8 cellular contexts compared by ENCODE assay signal in the genomic region with DNA sequence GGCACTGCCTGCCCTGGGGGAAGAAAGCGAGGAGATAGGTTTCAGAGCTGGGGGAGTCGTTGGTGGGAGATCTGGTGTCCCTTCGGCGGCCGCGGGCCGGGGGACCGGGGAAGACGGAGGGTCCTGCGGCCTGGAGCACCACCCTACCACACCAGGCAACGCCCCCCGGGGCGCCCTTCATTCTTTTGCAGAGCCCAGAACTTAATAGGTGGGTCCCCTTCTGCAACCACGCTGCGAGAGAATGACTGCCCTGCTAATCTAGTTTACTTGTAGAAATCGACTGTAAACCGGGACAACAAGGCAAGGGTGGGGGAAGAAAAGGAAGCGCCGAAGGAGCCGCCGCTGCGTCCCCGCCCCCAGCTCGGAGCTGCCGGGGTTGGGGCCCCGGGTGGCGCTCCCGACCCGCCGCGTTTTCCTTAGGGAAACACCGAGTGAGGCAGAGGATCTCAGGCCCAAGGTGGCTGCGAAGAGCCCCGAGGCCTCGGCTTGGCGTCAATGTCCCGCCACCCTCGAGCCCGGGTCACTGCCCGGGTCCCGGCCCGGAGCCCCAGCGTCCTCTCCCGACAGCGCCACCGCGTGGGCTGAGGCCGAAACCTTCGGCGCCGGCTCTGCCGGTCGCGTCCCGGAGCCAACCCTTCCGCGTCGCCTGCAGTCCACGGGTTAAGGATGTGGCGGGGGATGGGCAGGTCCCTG. TPM values are rescaled to one million over a fixed set of nuclear protein-coding genes. Genes with fewer than 3 reads are reported as not detected.
DNase-seq lines count a peak whose midpoint lies in the region; FAIRE-seq and TF ChIP-seq lines count a peak whose summit lies in the region.

No MANE protein-coding gene starts in this region.

- peak; percentile 33; the same call in 1 of the 2 replicates for TF ChIP-seq RAD21 in SK-N-SH (IDR thresholded peaks at IDR 0.05; ENCODE audit: low read length)

- H3K9me3 ChIP-seq in SK-N-SH: no peaks in the 10 kb centered on the region

- peak; percentile 77 for TF ChIP-seq CTCF in SK-N-SH (IDR thresholded peaks at IDR 0.05)
- peak; percentile 97 for TF ChIP-seq CTCF in chondrocyte (IDR thresholded peaks at IDR 0.05)

- no peaks in the 10 kb centered on the region for H3K9me2 ChIP-seq in SK-N-SH

- peaks cover 20% of the 10 kb centered on the region for H3K4me1 Mint-ChIP-seq in chondrocyte (ENCODE audit: low read depth)

- H3K4me3 Mint-ChIP-seq in chondrocyte (ENCODE audit: unreplicated experiment): peak overlapping the region; percentile 57

- H3K9me3 Mint-ChIP-seq in chondrocyte (ENCODE audit: low read depth): no peaks in the 10 kb centered on the region

- H3K27ac Mint-ChIP-seq in chondrocyte (ENCODE audit: unreplicated experiment): no peak overlapping the region

- peak overlapping the region; percentile 54; the same call in 1 of the 2 replicates for H2AFZ ChIP-seq in SK-N-SH (ENCODE audit: low read depth)

- peak overlapping the region; percentile 74 for H3K4me2 ChIP-seq in SK-N-SH

- POLR2A ChIA-PET in SK-N-SH (lab: Yijun Ruan, JAX): no interaction called here

- CTCF ChIA-PET in SK-N-SH (lab: Yijun Ruan, JAX): interaction anchor here (1.0 to 3.4 kb wide), 7 partner anchors 10 to 1148 kb away, joined by 3 to 12 read pairs (median 4); no protein-coding TSS in a partner anchor

- H3K27ac ChIP-seq in SK-N-SH (ENCODE audit: low read depth in 2 of 2, low read length in 1 of 2): no peak overlapping the region

- 2% methylated on average over 25 of the region's 60 CpGs for WGBS in SK-N-SH (ENCODE audit: low lambda C conversion rate)

- H3K4me3 ChIP-seq in SK-N-SH (ENCODE audit: low read depth in 2 of 2, low read length in 1 of 2): peak overlapping the region; percentile 31 to 61

- no peaks in the 10 kb centered on the region for H4K20me1 ChIP-seq in SK-N-SH (ENCODE audit: insufficient read depth)

- peaks cover 8% of the 10 kb centered on the region for H3F3A ChIP-seq in SK-N-SH (replicated peaks; ENCODE audit: insufficient read depth)

- DNase-seq in activated CD4-positive, alpha-beta T cell treated with anti-CD3 and anti-CD28 coated beads for 48 hours: peak; percentile 80
- no peak for DNase-seq in activated CD4-positive, alpha-beta T cell treated with anti-CD3 and anti-CD28 coated beads, Interleukin-2, amount 50 U/mL, for 4 hours
- DNase-seq in HTR-8/SVneo (ENCODE audit: insufficient read length, low spot score) (peak; percentile 81), SK-N-SH (peak; percentile 90), chondrocyte (ENCODE audit: low spot score) (no peak), kidney glomerular epithelial cell (lab: John Stamatoyannopoulos, UW) (peak; percentile 19)
- peak; percentile 34 to 50 (median 48) for DNase-seq in stimulated activated CD4-positive, alpha-beta T cell treated with anti-CD3 and anti-CD28 coated beads, Interleukin-12 subunit alpha, Interleukin-12 subunit beta, amount 100 ng/mL, for 48 hours (ENCODE audit: low read depth in 2 of 3, low spot score in 1 of 3)
- no peak for DNase-seq in effector CD8-positive, alpha-beta T cell (lab: John Stamatoyannopoulos, UW)

- peaks cover 87% of the 10 kb centered on the region for H3K27me3 ChIP-seq in SK-N-SH (ENCODE audit: insufficient read depth)

- peaks cover 57% of the 10 kb centered on the region for H3K27me3 Mint-ChIP-seq in chondrocyte (ENCODE audit: low read depth)

- H3K36me3 ChIP-seq in SK-N-SH (replicated peaks in 1 of 2; ENCODE audit: control insufficient read depth in 1 of 2, insufficient read depth in 2 of 2, low read length in 1 of 2): no peaks in the 10 kb centered on the region

- FAIRE-seq in HTR-8/SVneo (lab: Jason Lieb, UNC): peak; percentile 79

- no peak overlapping the region for H3K9ac ChIP-seq in SK-N-SH

- H3K36me3 Mint-ChIP-seq in chondrocyte (ENCODE audit: low read depth): peaks cover 2% of the 10 kb centered on the region

- peaks cover 0 to 12% of the 10 kb centered on the region in 2 experiments; a peak in 1 of 4 replicates for H3K4me1 ChIP-seq in SK-N-SH (ENCODE audit: control insufficient read depth in 1 of 2, insufficient read depth in 2 of 2, low read depth in 1 of 2, low read length in 1 of 2)

- H3K79me2 ChIP-seq in SK-N-SH (ENCODE audit: insufficient read depth): no peaks in the 10 kb centered on the region

- TF ChIP-seq EP300 in SK-N-SH (IDR thresholded peaks at IDR 0.05; ENCODE audit: borderline replicate concordance in 1 of 2, low read depth in 1 of 2, low read length in 1 of 2): no peak

TF ChIP-seq in SK-N-SH, 30 proteins besides CTCF, POLR2A, EP300 and RAD21 (continues in another document):
- no peak for TF ChIP-seq CHD2 (IDR thresholded peaks at IDR 0.05; ENCODE audit: low read length, partially characterized antibody)
- no peak for TF ChIP-seq ZBTB33 (IDR thresholded peaks at IDR 0.05; ENCODE audit: borderline replicate concordance, low read depth)
- TF ChIP-seq RFX5 (IDR thresholded peaks at IDR 0.05; ENCODE audit: low read length): no peak
- TF ChIP-seq, protein P1, sequence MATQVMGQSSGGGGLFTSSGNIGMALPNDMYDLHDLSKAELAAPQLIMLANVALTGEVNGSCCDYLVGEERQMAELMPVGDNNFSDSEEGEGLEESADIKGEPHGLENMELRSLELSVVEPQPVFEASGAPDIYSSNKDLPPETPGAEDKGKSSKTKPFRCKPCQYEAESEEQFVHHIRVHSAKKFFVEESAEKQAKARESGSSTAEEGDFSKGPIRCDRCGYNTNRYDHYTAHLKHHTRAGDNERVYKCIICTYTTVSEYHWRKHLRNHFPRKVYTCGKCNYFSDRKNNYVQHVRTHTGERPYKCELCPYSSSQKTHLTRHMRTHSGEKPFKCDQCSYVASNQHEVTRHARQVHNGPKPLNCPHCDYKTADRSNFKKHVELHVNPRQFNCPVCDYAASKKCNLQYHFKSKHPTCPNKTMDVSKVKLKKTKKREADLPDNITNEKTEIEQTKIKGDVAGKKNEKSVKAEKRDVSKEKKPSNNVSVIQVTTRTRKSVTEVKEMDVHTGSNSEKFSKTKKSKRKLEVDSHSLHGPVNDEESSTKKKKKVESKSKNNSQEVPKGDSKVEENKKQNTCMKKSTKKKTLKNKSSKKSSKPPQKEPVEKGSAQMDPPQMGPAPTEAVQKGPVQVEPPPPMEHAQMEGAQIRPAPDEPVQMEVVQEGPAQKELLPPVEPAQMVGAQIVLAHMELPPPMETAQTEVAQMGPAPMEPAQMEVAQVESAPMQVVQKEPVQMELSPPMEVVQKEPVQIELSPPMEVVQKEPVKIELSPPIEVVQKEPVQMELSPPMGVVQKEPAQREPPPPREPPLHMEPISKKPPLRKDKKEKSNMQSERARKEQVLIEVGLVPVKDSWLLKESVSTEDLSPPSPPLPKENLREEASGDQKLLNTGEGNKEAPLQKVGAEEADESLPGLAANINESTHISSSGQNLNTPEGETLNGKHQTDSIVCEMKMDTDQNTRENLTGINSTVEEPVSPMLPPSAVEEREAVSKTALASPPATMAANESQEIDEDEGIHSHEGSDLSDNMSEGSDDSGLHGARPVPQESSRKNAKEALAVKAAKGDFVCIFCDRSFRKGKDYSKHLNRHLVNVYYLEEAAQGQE (IDR thresholded peaks at IDR 0.05; ENCODE audit: low read depth, low read length): no peak
- TF ChIP-seq MAX (IDR thresholded peaks at IDR 0.05; ENCODE audit: low read depth): no peak
- TF ChIP-seq RXRA (IDR thresholded peaks at IDR 0.05; ENCODE audit: borderline replicate concordance, low read depth): no peak
- TF ChIP-seq EZH2phosphoT487 (IDR thresholded peaks at IDR 0.05; ENCODE audit: borderline replicate concordance, low read depth): no peak
- no peak for TF ChIP-seq NFIC (IDR thresholded peaks at IDR 0.05; ENCODE audit: borderline replicate concordance)
- TF ChIP-seq TEAD4 (IDR thresholded peaks at IDR 0.05; ENCODE audit: borderline replicate concordance, insufficient read depth): no peak
- 0 out of 2 replicates have a peak, but pooled peaks have one; percentile 9 for TF ChIP-seq ELF1 (IDR thresholded peaks at IDR 0.05)
- TF ChIP-seq, protein P2, sequence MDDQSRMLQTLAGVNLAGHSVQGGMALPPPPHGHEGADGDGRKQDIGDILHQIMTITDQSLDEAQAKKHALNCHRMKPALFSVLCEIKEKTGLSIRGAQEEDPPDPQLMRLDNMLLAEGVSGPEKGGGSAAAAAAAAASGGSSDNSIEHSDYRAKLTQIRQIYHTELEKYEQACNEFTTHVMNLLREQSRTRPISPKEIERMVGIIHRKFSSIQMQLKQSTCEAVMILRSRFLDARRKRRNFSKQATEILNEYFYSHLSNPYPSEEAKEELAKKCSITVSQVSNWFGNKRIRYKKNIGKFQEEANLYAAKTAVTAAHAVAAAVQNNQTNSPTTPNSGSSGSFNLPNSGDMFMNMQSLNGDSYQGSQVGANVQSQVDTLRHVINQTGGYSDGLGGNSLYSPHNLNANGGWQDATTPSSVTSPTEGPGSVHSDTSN (IDR thresholded peaks at IDR 0.05): no peak
- no peak for TF ChIP-seq MXI1 (IDR thresholded peaks at IDR 0.05; ENCODE audit: low read depth, low read length)
- no peak for TF ChIP-seq FOXM1 (IDR thresholded peaks at IDR 0.05; ENCODE audit: low read depth)

RNA-seq across cellular contexts. Expression of gene SATB2, which starts 5.4 kb away (rescaled TPM):
- polyA plus RNA-seq in SK-N-SH (2012; rRNA removed): 0.06 and 0.13 TPM in 2 replicates
- polyA plus RNA-seq in SK-N-SH (2012; cell fraction: cytosol; rRNA removed): 0.10 and 0.17 TPM in 2 replicates
- polyA plus RNA-seq in SK-N-SH (2012; cell fraction: nucleus; rRNA removed): 0.30 and 0.55 TPM in 2 replicates
- total RNA-seq in chondrocyte: 10.5 to 12.0 TPM (median 11.6 TPM) in 3 replicates

Comparison
In these comparisons a context has a peak if more than half of its experiments do, and no peak if none do; other contexts are left out.
1. DNase-seq: peak in activated CD4-positive, alpha-beta T cell treated with anti-CD3 and anti-CD28 coated beads for 48 hours (single experiment), HTR-8/SVneo (single experiment), SK-N-SH (single experiment), kidney glomerular epithelial cell (single experiment) and stimulated activated CD4-positive, alpha-beta T cell treated with anti-CD3 and anti-CD28 coated beads, Interleukin-12 subunit alpha, Interleukin-12 subunit beta, amount 100 ng/mL, for 48 hours (3 of 3); none in activated CD4-positive, alpha-beta T cell treated with anti-CD3 and anti-CD28 coated beads, Interleukin-2, amount 50 U/mL, for 4 hours (0 of 2), chondrocyte (single experiment) and effector CD8-positive, alpha-beta T cell (single experiment).